Comparison of ENCODE assay signal across 16 cellular contexts in the genomic region with DNA sequence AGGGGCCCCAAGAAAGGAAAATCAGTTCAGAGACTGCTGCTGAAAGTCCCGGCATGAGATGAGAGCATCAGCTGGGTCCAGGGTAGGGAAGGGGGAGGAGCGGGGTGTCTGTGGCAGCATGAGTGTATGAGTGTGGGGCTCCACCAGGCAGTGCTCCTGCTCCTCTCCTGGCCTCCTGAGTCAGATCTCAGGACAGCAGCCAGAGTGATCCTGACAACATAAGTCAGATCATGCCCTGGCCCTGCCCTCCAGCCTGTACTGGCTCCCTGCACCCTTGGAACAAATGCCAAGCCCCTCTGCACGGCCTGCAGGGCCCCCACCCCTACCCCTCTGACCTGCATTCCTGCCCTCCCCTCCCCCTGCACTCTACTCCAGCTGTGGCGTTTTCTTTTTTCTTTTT. TPM values are rescaled to one million over a fixed set of nuclear protein-coding genes. Genes with fewer than 3 reads are reported as not detected.
DNase-seq lines count a peak whose midpoint lies in the region; ATAC-seq, FAIRE-seq and TF ChIP-seq lines count a peak whose summit lies in the region.
"Had no signal": no experiment of that assay in that cellular context is flagged by ENCODE, and none has a peak within 500 bp of the region (broad histone marks: within the 10 kb centered on the region; RNA-seq: fewer than 3 reads in every experiment).

No MANE protein-coding gene starts in this region.

- dilution Hi-C loops in IMR-90 (cut with HindIII; ENCODE audit: low sequenced_read_pairs, unreplicated experiment) (no loop called here), keratinocyte (cut with MboI; ENCODE audit: extremely low pct_ligation_motif_present, low sequenced_read_pairs) (loop anchor here (5.0 kb wide), 1 partner anchor 39 kb away; no protein-coding TSS in a partner anchor)

- no peak overlapping the region for H3K4ac ChIP-seq in IMR-90 (ENCODE audit: low read depth, low read length)

- peaks cover 20% of the 10 kb centered on the region for H3K36me3 Mint-ChIP-seq in type B pancreatic cell

- no peak overlapping the region for H2BK5ac ChIP-seq in IMR-90 (ENCODE audit: low read depth, low read length, poor library complexity, severe bottlenecking)

- H2BK15ac ChIP-seq in IMR-90 (ENCODE audit: low read depth, low read length), result no peak overlapping the region

- H3K27me3 Mint-ChIP-seq in type B pancreatic cell, result no peaks in the 10 kb centered on the region

- H3K27me3 ChIP-seq in IMR-90 (ENCODE audit: control insufficient read depth, insufficient read depth, low read length), result no peaks in the 10 kb centered on the region
- no peaks in the 10 kb centered on the region for H3K27me3 ChIP-seq in esophagus (ENCODE audit: control insufficient read depth in 1 of 2, insufficient read depth in 2 of 2, low read length in 2 of 2)
- H3K27me3 ChIP-seq in keratinocyte (ENCODE audit: control insufficient read depth, extremely low read depth, insufficient read depth, low read length), result no peaks in the 10 kb centered on the region

- in situ Hi-C loops in IMR-90 (cut with MboI; ENCODE audit: low sequenced_read_pairs) (no loop called here), GM13977 (cut with MboI; ENCODE audit: low pct_unique_long_range_greater_than_20kb, low sequenced_read_pairs, unreplicated experiment) (loop anchor here (10.0 kb wide), 1 partner anchor 167 kb away; the partner anchor contains the start of gene ZBTB39)

- no peak overlapping the region for H4K5ac ChIP-seq in IMR-90 (ENCODE audit: low read depth, low read length)

- H3K36me3 ChIP-seq in IMR-90 (ENCODE audit: control insufficient read depth, insufficient read depth, low read length) (peaks cover 88% of the 10 kb centered on the region), esophagus (ENCODE audit: control insufficient read depth in 2 of 2, insufficient read depth in 2 of 2, low read length in 1 of 2) (peaks cover 4 to 20% of the 10 kb centered on the region in 2 donors), keratinocyte (ENCODE audit: control insufficient read depth in 2 of 2, extremely low read depth in 1 of 2, insufficient read depth in 2 of 2, low read length in 2 of 2) (peaks cover 0 to 22% of the 10 kb centered on the region in 2 experiments)

- peak overlapping the region; percentile 57 for H3K27ac Mint-ChIP-seq in type B pancreatic cell

- no peaks in the 10 kb centered on the region; the same call in 1 of the 2 replicates for H3K9me1 ChIP-seq in IMR-90 (ENCODE audit: insufficient read depth, low read length)
- no peaks in the 10 kb centered on the region for H3K9me1 ChIP-seq in keratinocyte (ENCODE audit: control insufficient read depth, extremely low read depth, insufficient read depth, low read length)

- no peak overlapping the region for H2AFZ ChIP-seq in IMR-90 (replicated peaks; ENCODE audit: low read length, poor library complexity)
- no peak overlapping the region for H2AFZ ChIP-seq in keratinocyte (ENCODE audit: control insufficient read depth, low read length)

- TF ChIP-seq CTCF in IMR-90 (conservative IDR thresholded peaks at IDR 0.05; ENCODE audit: low read depth, low read length), result peak; percentile 26; the same call in 1 of the 2 replicates
- TF ChIP-seq CTCF in keratinocyte (optimal IDR thresholded peaks at IDR 0.05 in 1 of 3, IDR thresholded peaks at IDR 0.05 in 1 of 3, conservative IDR thresholded peaks at IDR 0.05 in 1 of 3; ENCODE audit: extremely low read depth in 1 of 3, insufficient read depth in 2 of 3, low read length in 3 of 3), result no peak
- no peak for TF ChIP-seq CTCF in type B pancreatic cell (conservative IDR thresholded peaks at IDR 0.05)
- TF ChIP-seq CTCF in GM13977 (IDR thresholded peaks at IDR 0.05; ENCODE audit: extremely low read depth, insufficient read depth, missing control alignments), result no peak

- no peak overlapping the region for H2BK120ac ChIP-seq in IMR-90 (ENCODE audit: low read depth, low read length)

- CTCF ChIA-PET in IMR-90 (lab: Yijun Ruan, JAX), result interaction anchor here (1.2 kb wide), 1 partner anchor 47 kb away, joined by 5 read pairs; no protein-coding TSS in a partner anchor

- no peak overlapping the region for H3K4me3 Mint-ChIP-seq in type B pancreatic cell

- H2BK20ac ChIP-seq in IMR-90 (ENCODE audit: low read depth, low read length), result no peak overlapping the region

- TF ChIP-seq RAD21 in IMR-90 (IDR thresholded peaks at IDR 0.05; ENCODE audit: low read length), result peak; percentile 30; the same call in 1 of the 2 replicates

- no peak overlapping the region for H4K8ac ChIP-seq in IMR-90 (ENCODE audit: low read depth in 2 of 2, low read length in 2 of 2)

- no peak for TF ChIP-seq POLR2A in IMR-90 (IDR thresholded peaks at IDR 0.05; ENCODE audit: low read depth, low read length)

- DNase-seq in IMR-90, result peak; percentile 84
- DNase-seq in keratinocyte (ENCODE audit: low read depth, low spot score), result peak; percentile 19
- no peak for DNase-seq in type B pancreatic cell (ENCODE audit: extremely low spot score, unreplicated experiment)
- DNase-seq in NCI-H526 (lab: John Stamatoyannopoulos, UW), result no peak
- DNase-seq in C1 segment of cervical spinal cord (lab: John Stamatoyannopoulos, UW), result no peak
- no peak for DNase-seq in GM13977 (ENCODE audit: low spot score)
- DNase-seq: activated CD8-positive, alpha-beta memory T cell treated with anti-CD3 and anti-CD28 coated beads for 24 hours; foreskin melanocyte; kidney glomerular epithelial cell; MV-4-11; NCI-H446; T-helper 9 cell had no signal

- H2AK5ac ChIP-seq in IMR-90 (ENCODE audit: low read depth, low read length), result no peak overlapping the region

- no peak overlapping the region for H4K91ac ChIP-seq in IMR-90 (ENCODE audit: insufficient read depth, low read depth, low read length)

- no peak overlapping the region for H3K14ac ChIP-seq in IMR-90 (replicated peaks; ENCODE audit: low read depth, low read length)

- peaks cover 10 to 65% of the 10 kb centered on the region in 2 experiments for H3K79me1 ChIP-seq in IMR-90 (ENCODE audit: low read depth in 1 of 2, low read length in 2 of 2)

- no peak overlapping the region for H3K4me2 ChIP-seq in IMR-90 (ENCODE audit: low read depth, low read length)
- peak overlapping the region; percentile 30 for H3K4me2 ChIP-seq in keratinocyte (ENCODE audit: control insufficient read depth, extremely low read depth, insufficient read depth, low read depth, low read length)

- no peak overlapping the region for H2AK9ac ChIP-seq in IMR-90 (replicated peaks; ENCODE audit: low read depth, low read length, poor library complexity)

- H3K9me3 Mint-ChIP-seq in type B pancreatic cell, result no peaks in the 10 kb centered on the region

- peak; percentile 78 for ATAC-seq in IMR-90 (ENCODE audit: low read depth)

- H3K9me3 ChIP-seq in IMR-90 (ENCODE audit: control insufficient read depth, insufficient read depth, low read length) (no peaks in the 10 kb centered on the region), esophagus (ENCODE audit: control insufficient read depth in 2 of 2, insufficient read depth in 1 of 2, low read depth in 1 of 2, low read length in 1 of 2) (no peaks in the 10 kb centered on the region), keratinocyte (ENCODE audit: control insufficient read depth, low read depth, low read length) (no peaks in the 10 kb centered on the region)

- H4K20me1 ChIP-seq in IMR-90 (ENCODE audit: insufficient read depth, low read length) (peaks cover 50% of the 10 kb centered on the region), keratinocyte (ENCODE audit: control insufficient read depth, extremely low read depth, insufficient read depth, low read length) (no peaks in the 10 kb centered on the region)

- H3K18ac ChIP-seq in IMR-90 (ENCODE audit: low read depth, low read length), result no peak overlapping the region

- no peak overlapping the region for H3K23ac ChIP-seq in IMR-90 (ENCODE audit: low read depth, low read length)

- H3K4me3 ChIP-seq in IMR-90 (ENCODE audit: insufficient read depth, low read depth, low read length), result no peak overlapping the region
- no peak overlapping the region for H3K4me3 ChIP-seq in esophagus (ENCODE audit: low read depth in 1 of 2, low read length in 2 of 2)
- H3K4me3 ChIP-seq in keratinocyte (ENCODE audit: control insufficient read depth in 2 of 3, extremely low read depth in 1 of 3, insufficient read depth in 2 of 3, low read depth in 1 of 3, low read length in 3 of 3), result no peak overlapping the region

- H3K9ac ChIP-seq in IMR-90 (ENCODE audit: low read depth, low read length) (no peak overlapping the region), keratinocyte (ENCODE audit: control insufficient read depth, extremely low read depth, insufficient read depth, low read length) (peak overlapping the region; percentile 3)

- intact Hi-C loops in IMR-90 (cut with micrococcal nuclease), result no loop called here

- BruUV-seq in IMR-90 (replicated peaks; lab: Mats Ljungman, UMichigan), result no TSS peak

- H3K27ac ChIP-seq in IMR-90 (ENCODE audit: insufficient read depth, low read length), result no peak overlapping the region
- H3K27ac ChIP-seq in esophagus (ENCODE audit: low read depth in 2 of 2, low read length in 1 of 2), result peak overlapping the region; percentile 66 to 74
- no peak overlapping the region for H3K27ac ChIP-seq in keratinocyte (ENCODE audit: control insufficient read depth, insufficient read depth, low read length)

- no CpG with 5 or more reads among the region's 4 CpGs for WGBS in IMR-90 (ENCODE audit: extremely low coverage in 2 of 2, insufficient read length in 1 of 2), 2 experiments
- WGBS in esophagus, 2 donors, result 23 to 33% methylated on average over 4 of the region's 4 CpGs

- no peaks in the 10 kb centered on the region for H3K79me2 ChIP-seq in keratinocyte (ENCODE audit: control insufficient read depth, insufficient read depth, low read length)

- H3K4me1 Mint-ChIP-seq in type B pancreatic cell (ENCODE audit: unreplicated experiment), result peaks cover 19% of the 10 kb centered on the region

- no peak overlapping the region for H3K56ac ChIP-seq in IMR-90 (ENCODE audit: extremely low read depth, insufficient read depth, low read length)

- POLR2A ChIA-PET in IMR-90 (lab: Charles Lee; ENCODE audit: unreplicated experiment), result interaction anchor here (0.5 to 0.6 kb wide), 2 partner anchors 44 to 98 kb away, joined by 3 read pairs; no protein-coding TSS in a partner anchor

- H3K4me1 ChIP-seq in IMR-90 (ENCODE audit: control insufficient read depth, insufficient read depth, low read length) (peaks cover 12% of the 10 kb centered on the region), esophagus (ENCODE audit: control insufficient read depth in 2 of 2, insufficient read depth in 2 of 2, low read length in 1 of 2) (peaks cover 0 to 47% of the 10 kb centered on the region in 2 donors), keratinocyte (ENCODE audit: control insufficient read depth, extremely low read depth, insufficient read depth, low read length) (peaks cover 53% of the 10 kb centered on the region)

- FAIRE-seq in keratinocyte (lab: Jason Lieb, UNC), result no peak
- FAIRE-seq: HTR-8/SVneo, RCC 7860 had no signal

RNA-seq across cellular contexts. Expression of gene LRP1-AS, which starts 24.2 kb away (rescaled TPM):
- total RNA-seq in IMR-90 (2012; rRNA removed) (not detected in 2 replicates), type B pancreatic cell (ENCODE audit: low replicate concordance) (not detected in 2 replicates)
- polyA plus RNA-seq in IMR-90 (2012; rRNA removed) (not detected in 2 replicates), esophagus (not detected), keratinocyte (not detected in 3 replicates)
- not detected in 2 replicates for polyA plus RNA-seq in IMR-90 (2012; cell fraction: cytosol; rRNA removed)
- polyA plus RNA-seq in IMR-90 (2012; cell fraction: nucleus; rRNA removed; ENCODE audit: low replicate concordance), result not detected in 2 replicates
- not detected for polyA plus RNA-seq in keratinocyte (2011; ENCODE audit: low read depth)
- not detected in 2 replicates for polyA plus RNA-seq in keratinocyte (2011; cell fraction: cytosol; rRNA removed)
- not detected in 2 replicates for polyA plus RNA-seq in keratinocyte (2011; cell fraction: nucleus; rRNA removed)
- not detected in 2 replicates for polyA plus RNA-seq in keratinocyte (2012; ENCODE audit: low replicate concordance)
- not detected in 3 replicates for polyA minus RNA-seq in keratinocyte
- not detected for polyA minus RNA-seq in keratinocyte (2011; cell fraction: cytosol; rRNA and poly(A)+ RNA removed)
- polyA minus RNA-seq in keratinocyte (2011; cell fraction: nucleus; rRNA and poly(A)+ RNA removed), result not detected in 2 replicates
- total RNA-seq: subcutaneous adipose tissue had no signal

RNA-seq across cellular contexts. Expression of gene LRP1, which starts 43.4 kb away (rescaled TPM):
- total RNA-seq in IMR-90 (2012; rRNA removed) (73.1 and 75.5 TPM in 2 replicates), type B pancreatic cell (ENCODE audit: low replicate concordance) (96.4 and 138 TPM in 2 replicates)
- polyA plus RNA-seq in IMR-90 (2012; rRNA removed) (142 and 155 TPM in 2 replicates), esophagus (10 to 100 TPM; 29.6 to 47.6 TPM), keratinocyte (4.9 to 11.3 TPM (median 9.6 TPM) in 3 replicates)
- 119 and 250 TPM in 2 replicates for polyA plus RNA-seq in IMR-90 (2012; cell fraction: cytosol; rRNA removed)
- 252 and 565 TPM in 2 replicates for polyA plus RNA-seq in IMR-90 (2012; cell fraction: nucleus; rRNA removed; ENCODE audit: low replicate concordance)
- 19.2 TPM for polyA plus RNA-seq in keratinocyte (2011; ENCODE audit: low read depth)
- polyA plus RNA-seq in keratinocyte (2011; cell fraction: cytosol; rRNA removed), result 2.6 and 5.7 TPM in 2 replicates
- 62.8 and 95.2 TPM in 2 replicates for polyA plus RNA-seq in keratinocyte (2011; cell fraction: nucleus; rRNA removed)
- polyA plus RNA-seq in keratinocyte (2012; ENCODE audit: low replicate concordance), result 13.4 and 18.9 TPM in 2 replicates
- polyA minus RNA-seq in keratinocyte, result 69.3 to 132 TPM (median 78.4 TPM) in 3 replicates
- polyA minus RNA-seq in keratinocyte (2011; cell fraction: cytosol; rRNA and poly(A)+ RNA removed), result 33.6 TPM
- polyA minus RNA-seq in keratinocyte (2011; cell fraction: nucleus; rRNA and poly(A)+ RNA removed), result 159 and 202 TPM in 2 replicates

RNA-seq across cellular contexts. Expression of gene NXPH4, which starts 44.9 kb away (rescaled TPM):
- 0.36 and 0.56 TPM in 2 replicates for total RNA-seq in IMR-90 (2012; rRNA removed)
- polyA plus RNA-seq in IMR-90 (2012; rRNA removed), result 3.3 and 3.8 TPM in 2 replicates
- 4.8 and 7.5 TPM in 2 replicates for polyA plus RNA-seq in IMR-90 (2012; cell fraction: cytosol; rRNA removed)
- 3.3 and 5.8 TPM in 2 replicates for polyA plus RNA-seq in IMR-90 (2012; cell fraction: nucleus; rRNA removed; ENCODE audit: low replicate concordance)
- polyA plus RNA-seq in esophagus, result 1 to 10 TPM in 1 of 2 donors, under 1 TPM in 1; 0.73 to 1.3 TPM
- 0.97 to 1.4 TPM (median 1.2 TPM) in 3 replicates for polyA plus RNA-seq in keratinocyte
- 1.2 TPM for polyA plus RNA-seq in keratinocyte (2011; ENCODE audit: low read depth)
- 0.66 and 1.9 TPM in 2 replicates for polyA plus RNA-seq in keratinocyte (2011; cell fraction: cytosol; rRNA removed)
- polyA plus RNA-seq in keratinocyte (2011; cell fraction: nucleus; rRNA removed), result 1.7 and 2.1 TPM in 2 replicates
- polyA plus RNA-seq in keratinocyte (2012; ENCODE audit: low replicate concordance), result 4.3 and 9.2 TPM in 2 replicates
- polyA minus RNA-seq in keratinocyte, result 1.1 to 3.6 TPM (median 1.1 TPM) in 3 replicates
- 8.2 TPM for polyA minus RNA-seq in keratinocyte (2011; cell fraction: cytosol; rRNA and poly(A)+ RNA removed)
- polyA minus RNA-seq in keratinocyte (2011; cell fraction: nucleus; rRNA and poly(A)+ RNA removed), result 2.1 and 2.2 TPM in 2 replicates
- 15.1 and 45.5 TPM in 2 replicates for total RNA-seq in type B pancreatic cell (ENCODE audit: low replicate concordance)
- total RNA-seq: subcutaneous adipose tissue had no signal

RNA-seq across cellular contexts. Expression of gene SHMT2, which starts 57.8 kb away (rescaled TPM):
- total RNA-seq in IMR-90 (2012; rRNA removed) (225 and 266 TPM in 2 replicates), type B pancreatic cell (ENCODE audit: low replicate concordance) (108 and 131 TPM in 2 replicates)
- polyA plus RNA-seq in IMR-90 (2012; rRNA removed) (302 and 364 TPM in 2 replicates), esophagus (10 to 100 TPM; 19.8 to 69.5 TPM), keratinocyte (84.0 to 180 TPM (median 128 TPM) in 3 replicates)
- 201 and 323 TPM in 2 replicates for polyA plus RNA-seq in IMR-90 (2012; cell fraction: cytosol; rRNA removed)
- 303 and 511 TPM in 2 replicates for polyA plus RNA-seq in IMR-90 (2012; cell fraction: nucleus; rRNA removed; ENCODE audit: low replicate concordance)
- 82.9 TPM for polyA plus RNA-seq in keratinocyte (2011; ENCODE audit: low read depth)
- polyA plus RNA-seq in keratinocyte (2011; cell fraction: cytosol; rRNA removed), result 78.8 and 160 TPM in 2 replicates
- polyA plus RNA-seq in keratinocyte (2011; cell fraction: nucleus; rRNA removed), result 115 and 120 TPM in 2 replicates
- polyA plus RNA-seq in keratinocyte (2012; ENCODE audit: low replicate concordance), result 141 and 149 TPM in 2 replicates
- 138 to 210 TPM (median 151 TPM) in 3 replicates for polyA minus RNA-seq in keratinocyte
- polyA minus RNA-seq in keratinocyte (2011; cell fraction: cytosol; rRNA and poly(A)+ RNA removed), result 125 TPM
- 64.8 and 69.3 TPM in 2 replicates for polyA minus RNA-seq in keratinocyte (2011; cell fraction: nucleus; rRNA and poly(A)+ RNA removed)

Comparison
In these comparisons a context has a peak if more than half of its experiments do, and no peak if none do; other contexts are left out.
1. DNase-seq: peak in IMR-90 (single experiment) and keratinocyte (single experiment); none in type B pancreatic cell (single experiment), NCI-H526 (0 of 2), C1 segment of cervical spinal cord (0 of 14) and GM13977 (single experiment).
2. H3K27ac ChIP-seq: peak in esophagus (2 of 2); none in IMR-90 (single experiment) and keratinocyte (single experiment).